In genomic region chr22:40449676-40450035, GRCh38 we compare ENCODE assay signal across 12 cellular contexts.
A peak's percentile ranks its signal among the peaks of the same experiment; 100 is the strongest.
DNase-seq lines count a peak whose midpoint lies in the region; ATAC-seq, FAIRE-seq and TF ChIP-seq lines count a peak whose summit lies in the region.
"Had no signal": no experiment of that assay in that cellular context is flagged by ENCODE, and none has a peak within 500 bp of the region (broad histone marks: within the 10 kb centered on the region; RNA-seq: fewer than 3 reads in every experiment).

No MANE protein-coding gene starts in this region.

- DNase-seq in AG08395 (ENCODE audit: low spot score) (peak; percentile 67), GM04503 (ENCODE audit: low read depth) (peak; percentile 59), mammary epithelial cell (peak; percentile 15), middle frontal gyrus (ENCODE audit: extremely low spot score, low spot score) (peak; percentile 50), ureter (ENCODE audit: low spot score) (no peak), GM19239 (ENCODE audit: insufficient read length, low spot score) (no peak), esophagus muscularis mucosa (ENCODE audit: extremely low spot score) (no peak)
- DNase-seq: DMS79 treated with DMSO at 0.1 percent for 48 hours; effector CD4-positive, alpha-beta T cell; NK-92 treated with Interleukin-12 subunit alpha and Interleukin-12 subunit beta, amount 100 ng/mL, for 24 hours had no signal

- no TSS peak for BruUV-seq in mammary epithelial cell (replicated peaks; lab: Mats Ljungman, UMichigan)

- in situ Hi-C loops in mammary epithelial cell (cut with MboI; ENCODE audit: low sequenced_read_pairs in 2 of 2): loop anchor here in 1 of 2 donors (25.0 kb wide), 1 partner anchor 313 kb away; no protein-coding TSS in a partner anchor

- dilution Hi-C loops in mammary epithelial cell (cut with HindIII; ENCODE audit: low sequenced_read_pairs): no loop called here

- no peak overlapping the region for H3K9ac ChIP-seq in mammary epithelial cell (ENCODE audit: insufficient read depth, low read length)

- TF ChIP-seq POLR2A in esophagus muscularis mucosa (IDR thresholded peaks at IDR 0.05; ENCODE audit: low read depth): no peak

- no peak overlapping the region for H3K4me2 ChIP-seq in mammary epithelial cell (ENCODE audit: insufficient read depth, low read depth, low read length)

- intact Hi-C loops in mammary epithelial cell (cut with micrococcal nuclease) (no loop called here), esophagus muscularis mucosa (cut with DNase I) (no loop called here)

- TF ChIP-seq CTCF in mammary epithelial cell (conservative IDR thresholded peaks at IDR 0.05 in 1 of 2, IDR thresholded peaks at IDR 0.05 in 1 of 2; ENCODE audit: extremely low read depth in 1 of 2, insufficient read depth in 1 of 2, low read depth in 1 of 2, low read length in 2 of 2) (no peak), esophagus muscularis mucosa (IDR thresholded peaks at IDR 0.05) (no peak)

- H2AFZ ChIP-seq in mammary epithelial cell (ENCODE audit: low read depth, low read length): no peak overlapping the region

- no peak for ATAC-seq in GM21381 (IDR thresholded peaks at IDR 0.05; ENCODE audit: unreplicated experiment)

- H3K27me3 ChIP-seq in mammary epithelial cell (ENCODE audit: insufficient read depth, low read length) (no peaks in the 10 kb centered on the region), esophagus muscularis mucosa (no peaks in the 10 kb centered on the region)

- TF ChIP-seq EP300 in esophagus muscularis mucosa (IDR thresholded peaks at IDR 0.05): no peak

- H3K4me1 ChIP-seq in mammary epithelial cell (ENCODE audit: insufficient read depth, low read length) (peaks cover 8% of the 10 kb centered on the region), esophagus muscularis mucosa (peaks cover 49 to 66% (median 59%) of the 10 kb centered on the region in 4 donors)

- H4K20me1 ChIP-seq in mammary epithelial cell (ENCODE audit: insufficient read depth, low read length): no peaks in the 10 kb centered on the region

- H3K36me3 ChIP-seq in mammary epithelial cell (ENCODE audit: insufficient read depth, low read length) (no peaks in the 10 kb centered on the region), esophagus muscularis mucosa (peaks cover 0 to under 1% (median 0%) of the 10 kb centered on the region in 4 donors)

- no peak overlapping the region for H3K27ac ChIP-seq in mammary epithelial cell (ENCODE audit: insufficient read depth, low read depth, low read length)
- H3K27ac ChIP-seq in esophagus muscularis mucosa (replicated peaks in 1 of 4): peak overlapping the region in 1 of 4 donors; percentile 6

- H3K9me3 ChIP-seq in mammary epithelial cell (replicated peaks; ENCODE audit: insufficient read depth, low read length): no peaks in the 10 kb centered on the region
- H3K9me3 ChIP-seq in esophagus muscularis mucosa: no peaks in the 10 kb centered on the region

- CTCF ChIA-PET in mammary epithelial cell (lab: Charles Lee; ENCODE audit: low non-redundant PET): no interaction called here

- no peak for FAIRE-seq in GM19239 (lab: Jason Lieb, UNC)
- FAIRE-seq: H54 had no signal

- no peak overlapping the region for H3K4me3 ChIP-seq in mammary epithelial cell (replicated peaks in 1 of 3; ENCODE audit: insufficient read depth in 1 of 3, low read depth in 2 of 3, low read length in 3 of 3)
- H3K4me3 ChIP-seq in esophagus muscularis mucosa: no peak overlapping the region

- H3K79me2 ChIP-seq in mammary epithelial cell (ENCODE audit: insufficient read depth, low read length): peaks cover 68% of the 10 kb centered on the region

Comparison
In these comparisons a context has a peak if more than half of its experiments do, and no peak if none do; other contexts are left out.
1. DNase-seq: peak in AG08395 (single experiment), GM04503 (single experiment), mammary epithelial cell (single experiment) and middle frontal gyrus (single experiment); none in ureter (single experiment), GM19239 (single experiment) and esophagus muscularis mucosa (single experiment).